Comparison of ENCODE assay signal across 1 cellular context in the genomic region with DNA sequence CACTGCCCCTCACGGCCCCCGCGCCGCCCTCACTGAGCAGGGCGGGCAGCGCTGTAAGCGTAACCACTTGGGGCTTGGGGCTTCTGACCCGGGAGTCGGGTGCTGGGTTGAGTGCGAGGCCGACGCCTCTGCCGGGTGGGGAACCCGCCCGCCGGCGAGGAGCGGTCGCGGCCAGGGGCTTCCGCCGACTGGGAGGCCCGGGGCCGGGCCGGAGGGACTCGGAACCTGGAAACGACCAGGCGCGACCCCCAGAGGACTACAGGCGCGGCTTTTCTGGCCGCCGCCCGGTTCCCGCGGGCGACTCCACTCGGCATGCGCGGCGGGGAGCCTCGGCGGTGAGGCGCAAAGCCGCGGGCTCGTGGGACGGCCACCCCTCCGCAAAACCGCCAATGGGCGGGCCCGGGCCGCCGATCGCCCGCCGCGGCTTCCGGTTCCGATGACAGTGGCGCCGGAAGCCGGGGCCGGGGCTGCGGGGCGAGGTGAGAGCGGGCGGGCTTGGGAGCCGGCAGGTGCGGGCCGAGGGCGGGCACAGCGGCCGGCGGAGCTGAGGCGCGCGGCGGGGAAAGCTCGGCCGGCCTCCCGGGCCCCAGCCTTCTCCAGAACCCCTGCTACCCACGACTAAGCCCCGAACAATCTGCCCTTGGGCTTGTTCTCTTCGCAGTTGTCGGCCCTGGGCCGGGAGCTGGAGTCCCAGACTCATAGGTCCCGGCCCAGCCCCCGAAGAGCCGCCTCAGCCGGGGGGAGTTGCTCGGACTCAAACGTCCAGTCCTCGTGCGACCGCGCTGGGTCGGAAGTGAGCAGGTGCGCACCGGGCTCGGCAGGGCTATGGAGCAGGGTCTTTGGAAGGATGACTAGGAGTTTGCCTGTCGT.
TF ChIP-seq lines count a peak whose summit lies in the region.

A gene with protein sequence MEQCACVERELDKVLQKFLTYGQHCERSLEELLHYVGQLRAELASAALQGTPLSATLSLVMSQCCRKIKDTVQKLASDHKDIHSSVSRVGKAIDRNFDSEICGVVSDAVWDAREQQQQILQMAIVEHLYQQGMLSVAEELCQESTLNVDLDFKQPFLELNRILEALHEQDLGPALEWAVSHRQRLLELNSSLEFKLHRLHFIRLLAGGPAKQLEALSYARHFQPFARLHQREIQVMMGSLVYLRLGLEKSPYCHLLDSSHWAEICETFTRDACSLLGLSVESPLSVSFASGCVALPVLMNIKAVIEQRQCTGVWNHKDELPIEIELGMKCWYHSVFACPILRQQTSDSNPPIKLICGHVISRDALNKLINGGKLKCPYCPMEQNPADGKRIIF (plus strand): TSS at position 439 of the 870 bp plus-strand sequence. CDS start 7,106 bp downstream, outside the sequence.

TF ChIP-seq in K562, 482 proteins besides CTCF, POLR2A, EP300 and RAD21 (continued from another document):
- peak; percentile 62 for TF ChIP-seq MGA (IDR thresholded peaks at IDR 0.05)
- 0 out of 2 replicates have a peak, but pooled peaks have one; percentile 43 for TF ChIP-seq SAFB (IDR thresholded peaks at IDR 0.05; ENCODE audit: borderline replicate concordance, low read depth, low read length)
- TF ChIP-seq HOXB6 (CRISPR knock-in tag; IDR thresholded peaks at IDR 0.05; ENCODE audit: borderline replicate concordance): no peak
- TF ChIP-seq ZNF592 (IDR thresholded peaks at IDR 0.05): peak; percentile 61; the same call in 1 of the 2 replicates
- TF ChIP-seq ZBTB9 (CRISPR knock-in tag; IDR thresholded peaks at IDR 0.05): peak; percentile 38; the same call in 1 of the 2 replicates
- peak; percentile 48; the same call in 1 of the 2 replicates for TF ChIP-seq KDM2B (CRISPR knock-in tag; IDR thresholded peaks at IDR 0.05)
- 0 out of 2 replicates have a peak, but pooled peaks have one; percentile 3 for TF ChIP-seq C11orf30 (IDR thresholded peaks at IDR 0.05; ENCODE audit: low read depth)
- peak; percentile 42; the same call in 1 of the 2 replicates for TF ChIP-seq ATF1 (CRISPR knock-in tag; IDR thresholded peaks at IDR 0.05)
- peak; percentile 56 for TF ChIP-seq ATF1 (tag; IDR thresholded peaks at IDR 0.05)
